Comparison of ENCODE assay signal across 8 cellular contexts in the genomic region with DNA sequence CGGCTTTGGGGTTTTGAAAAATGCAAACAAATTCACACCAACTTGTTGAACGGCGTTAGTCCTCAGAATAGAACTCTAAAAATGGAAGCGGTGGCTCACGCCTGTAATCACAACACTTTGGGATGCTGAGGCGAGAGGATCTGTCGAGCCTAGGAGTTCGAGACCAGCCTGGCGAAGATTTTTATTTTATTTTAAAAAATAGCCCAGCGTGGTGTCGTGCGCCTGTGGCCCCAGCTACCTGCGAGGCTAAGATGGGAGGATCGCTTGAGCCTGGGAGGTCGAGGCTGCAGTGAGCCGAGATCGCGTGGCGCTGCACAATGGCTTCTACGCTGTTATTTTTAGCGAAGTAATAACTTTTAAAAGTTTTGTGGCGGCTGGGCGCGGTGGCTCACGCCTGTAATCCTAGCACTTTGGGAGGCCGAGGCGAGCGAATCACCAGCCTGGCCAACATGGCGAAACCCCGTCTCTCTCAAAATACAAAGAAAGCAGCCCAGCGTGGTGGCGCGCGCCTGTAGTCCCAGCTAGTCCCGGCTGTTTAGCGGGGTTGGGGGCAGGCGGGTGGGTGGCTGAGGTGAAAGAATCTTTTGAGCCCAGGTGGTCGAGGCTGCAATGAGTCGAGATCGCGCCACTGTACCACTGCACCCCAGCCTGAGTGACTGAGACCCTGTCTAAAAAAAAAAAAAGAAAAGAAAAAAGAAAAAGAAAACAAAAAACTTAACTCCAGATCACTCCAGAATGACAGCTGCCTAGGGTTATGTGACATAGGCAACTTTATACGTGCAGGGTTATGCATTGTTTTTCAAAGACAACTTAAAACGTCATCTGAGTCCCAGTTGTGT. TPM values are rescaled to one million over a fixed set of nuclear protein-coding genes. Genes with fewer than 3 reads are reported as not detected.
DNase-seq lines count a peak whose midpoint lies in the region; ATAC-seq, FAIRE-seq and TF ChIP-seq lines count a peak whose summit lies in the region.

No MANE protein-coding gene starts in this region.

- H3K27ac Mint-ChIP-seq in MCF 10A (ENCODE audit: low read depth, unreplicated experiment) (no peak overlapping the region), neural crest cell (ENCODE audit: unreplicated experiment) (peak overlapping the region; percentile 83)

- H3K4me3 Mint-ChIP-seq in MCF 10A (ENCODE audit: unreplicated experiment) (no peak overlapping the region), neural crest cell (peak overlapping the region; percentile 95)

- TF ChIP-seq POLR2A in breast epithelium (IDR thresholded peaks at IDR 0.05), result no peak

- CTCF ChIA-PET in MCF 10A (lab: Yijun Ruan, JAX), result interaction anchor here (0.7 kb wide), 1 partner anchor 22 kb away, joined by 4 read pairs; no protein-coding TSS in a partner anchor

- peak overlapping the region; percentile 72 to 85 (median 73) for H3K4me3 ChIP-seq in breast epithelium

- no peaks in the 10 kb centered on the region for H3K9me3 ChIP-seq in breast epithelium

- H3K27ac ChIP-seq in breast epithelium, result peak overlapping the region; percentile 92 to 95

- no peaks in the 10 kb centered on the region for H3K9me3 Mint-ChIP-seq in MCF 10A (ENCODE audit: unreplicated experiment)
- no peaks in the 10 kb centered on the region for H3K9me3 Mint-ChIP-seq in neural crest cell

- TF ChIP-seq CTCF in breast epithelium (IDR thresholded peaks at IDR 0.05) (no peak), MCF 10A (IDR thresholded peaks at IDR 0.05; ENCODE audit: unreplicated experiment) (no peak), neural crest cell (conservative IDR thresholded peaks at IDR 0.05) (no peak), D721Med (IDR thresholded peaks at IDR 0.05; ENCODE audit: insufficient read depth, missing control alignments) (no peak)

- FAIRE-seq in D721Med (lab: Jason Lieb, UNC), result no peak

- H3K36me3 Mint-ChIP-seq in MCF 10A (ENCODE audit: insufficient read depth, unreplicated experiment) (no peaks in the 10 kb centered on the region), neural crest cell (ENCODE audit: low read depth) (peaks cover 6% of the 10 kb centered on the region)

- H3K4me1 Mint-ChIP-seq in MCF 10A (ENCODE audit: insufficient read depth, unreplicated experiment) (peaks cover 10% of the 10 kb centered on the region), neural crest cell (peaks cover 47% of the 10 kb centered on the region)

- POLR2A ChIA-PET in MCF 10A (lab: Yijun Ruan, JAX), result interaction anchor here (0.9 kb wide), 1 partner anchor 26 kb away, joined by 3 read pairs; the partner anchor contains the start of gene HAUS6

- no TSS peak for BruUV-seq in MCF 10A (replicated peaks; lab: Mats Ljungman, UMichigan)

- intact Hi-C loops in breast epithelium (cut with DNase I; ENCODE audit: low total_unique reads) (no loop called here), MCF 10A (cut with micrococcal nuclease) (no loop called here)

- no peaks in the 10 kb centered on the region for H3K4me1 ChIP-seq in breast epithelium

- peak in 1 of 2 donors; percentile 54 for DNase-seq in breast epithelium (ENCODE audit: low spot score in 2 of 2)
- DNase-seq in MCF 10A (ENCODE audit: unreplicated experiment), result no peak
- peak; percentile 56 for DNase-seq in activated CD8-positive, alpha-beta memory T cell treated with anti-CD3 and anti-CD28 coated beads, Interleukin-2, amount 50 U/mL, for 48 hours
- DNase-seq in fibroblast of gingiva (ENCODE audit: low read depth), result peak; percentile 26
- peak; percentile 32 for DNase-seq in neural crest cell (ENCODE audit: low read depth, low spot score)
- no peak for DNase-seq in D721Med (ENCODE audit: insufficient read length, low spot score)
- no peak for DNase-seq in HUDEP-2 (lab: John Stamatoyannopoulos, UW; ENCODE audit: unreplicated experiment in 76 of 76)

- H3K27me3 Mint-ChIP-seq in MCF 10A (ENCODE audit: insufficient read depth, unreplicated experiment) (no peaks in the 10 kb centered on the region), neural crest cell (ENCODE audit: low read depth) (peaks cover 3% of the 10 kb centered on the region)

- H3K27me3 ChIP-seq in breast epithelium, result no peaks in the 10 kb centered on the region

- no peaks in the 10 kb centered on the region for H3K36me3 ChIP-seq in breast epithelium

- peak; percentile 3 for ATAC-seq in HG03565 (IDR thresholded peaks at IDR 0.05; ENCODE audit: unreplicated experiment)

RNA-seq across cellular contexts. Expression of gene PLIN2, which starts 0.8 kb away (rescaled TPM):
- total RNA-seq in breast epithelium (1,000 to 10,000 TPM in 2 of 3 donors, 100 to 1,000 TPM in 1; 258 to 1,598 (median 1,157) TPM), MCF 10A (2022) (not detected in 2 replicates), neural crest cell (76.5 and 81.0 TPM in 2 replicates)

RNA-seq across cellular contexts. Expression of gene HAUS6, which starts 25.4 kb away (rescaled TPM):
- total RNA-seq in breast epithelium (10 to 100 TPM in 2 of 3 donors, 1 to 10 TPM in 1; 8.5 to 14.0 (median 10.5) TPM), MCF 10A (2022) (15.8 and 16.2 TPM in 2 replicates), neural crest cell (36.2 and 36.7 TPM in 2 replicates)

Comparison
In these comparisons a context has a peak if more than half of its experiments do, and no peak if none do; other contexts are left out.
1. RNA of gene PLIN2, which starts 0.8 kb away (total RNA-seq): 258 to 1,598 TPM in breast epithelium and 76.5 to 81.0 TPM in neural crest cell; not detected in MCF 10A; every median in the first group is over 10 times any median in the second.
2. DNase-seq: peak in activated CD8-positive, alpha-beta memory T cell treated with anti-CD3 and anti-CD28 coated beads, Interleukin-2, amount 50 U/mL, for 48 hours (single experiment), fibroblast of gingiva (single experiment) and neural crest cell (single experiment); none in MCF 10A (single experiment), D721Med (single experiment) and HUDEP-2 (0 of 76).